ENCODE assay signal across 1 cellular context in the genomic region with DNA sequence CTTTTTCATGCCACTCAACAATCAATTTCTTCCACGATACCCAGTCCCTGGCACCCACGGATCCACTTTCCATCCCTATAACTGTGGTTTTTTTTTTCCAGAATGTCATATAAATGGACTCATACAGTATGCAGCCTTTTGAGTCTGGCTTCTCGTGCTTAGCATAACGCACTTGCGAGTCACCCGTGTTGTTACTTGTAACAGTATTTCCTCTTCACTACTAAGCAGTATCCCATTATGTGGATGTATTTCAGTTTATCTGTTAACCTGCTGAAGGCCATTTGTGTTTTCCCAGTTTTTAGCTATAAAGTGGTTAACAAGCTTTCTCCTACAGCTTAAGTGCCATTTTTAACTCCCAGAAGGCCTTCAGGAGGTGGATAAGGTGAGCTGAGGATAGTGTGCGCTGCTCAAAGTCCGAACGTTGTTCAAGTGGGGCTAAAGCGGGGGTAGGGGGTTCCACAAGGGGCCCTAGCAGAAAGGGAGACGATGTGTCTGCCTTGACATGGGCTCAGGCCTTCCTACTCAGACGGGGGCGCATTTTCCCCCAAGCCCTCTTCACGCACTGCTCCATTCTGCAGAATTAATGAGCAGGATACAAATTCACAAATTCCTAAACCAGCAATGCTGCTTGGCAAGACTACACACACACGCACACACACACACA.
A peak's percentile ranks its signal among the peaks of the same experiment; 100 is the strongest.
TF ChIP-seq lines count a peak whose summit lies in the region.

No MANE protein-coding gene starts in this region.

TF ChIP-seq in GM12878, 131 proteins besides CTCF, POLR2A, EP300 and RAD21:
- TF ChIP-seq BMI1 (IDR thresholded peaks at IDR 0.05; ENCODE audit: borderline replicate concordance), result no peak
- TF ChIP-seq, protein P1, sequence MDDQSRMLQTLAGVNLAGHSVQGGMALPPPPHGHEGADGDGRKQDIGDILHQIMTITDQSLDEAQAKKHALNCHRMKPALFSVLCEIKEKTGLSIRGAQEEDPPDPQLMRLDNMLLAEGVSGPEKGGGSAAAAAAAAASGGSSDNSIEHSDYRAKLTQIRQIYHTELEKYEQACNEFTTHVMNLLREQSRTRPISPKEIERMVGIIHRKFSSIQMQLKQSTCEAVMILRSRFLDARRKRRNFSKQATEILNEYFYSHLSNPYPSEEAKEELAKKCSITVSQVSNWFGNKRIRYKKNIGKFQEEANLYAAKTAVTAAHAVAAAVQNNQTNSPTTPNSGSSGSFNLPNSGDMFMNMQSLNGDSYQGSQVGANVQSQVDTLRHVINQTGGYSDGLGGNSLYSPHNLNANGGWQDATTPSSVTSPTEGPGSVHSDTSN (IDR thresholded peaks at IDR 0.05; ENCODE audit: insufficient replicate concordance, low read depth, low read length), result no peak
- no peak for TF ChIP-seq MYB (IDR thresholded peaks at IDR 0.05; ENCODE audit: borderline replicate concordance, low read depth, low read length)
- TF ChIP-seq LARP7 (IDR thresholded peaks at IDR 0.05), result no peak
- no peak for TF ChIP-seq BHLHE40 (IDR thresholded peaks at IDR 0.05; ENCODE audit: borderline replicate concordance in 1 of 2, low read depth in 2 of 2, low read length in 1 of 2)
- TF ChIP-seq CHD2 (IDR thresholded peaks at IDR 0.05; ENCODE audit: borderline replicate concordance, low read depth, low read length), result no peak
- peak; percentile 8; the same call in 1 of the 2 replicates for TF ChIP-seq NBN (IDR thresholded peaks at IDR 0.05)
- TF ChIP-seq FOXM1 (IDR thresholded peaks at IDR 0.05; ENCODE audit: low read depth, low read length), result 0 out of 2 replicates have a peak, but pooled peaks have one; percentile 25
- no peak for TF ChIP-seq JUND (IDR thresholded peaks at IDR 0.05; ENCODE audit: low read depth, low read length)
- TF ChIP-seq POLR2AphosphoS2 (IDR thresholded peaks at IDR 0.05; ENCODE audit: low read depth, low read length), result no peak
- peak; percentile 3; the same call in 1 of the 2 replicates for TF ChIP-seq POLR2AphosphoS5 (IDR thresholded peaks at IDR 0.05; ENCODE audit: low read length)
- TF ChIP-seq WRNIP1 (IDR thresholded peaks at IDR 0.05; ENCODE audit: borderline replicate concordance, low read depth, low read length), result 0 out of 2 replicates have a peak, but pooled peaks have one; percentile 89
- TF ChIP-seq PML (IDR thresholded peaks at IDR 0.05; ENCODE audit: low read length), result no peak
- TF ChIP-seq MTA3 (IDR thresholded peaks at IDR 0.05; ENCODE audit: borderline replicate concordance, low read length), result peak; percentile 42; the same call in 1 of the 2 replicates
- TF ChIP-seq HCFC1 (IDR thresholded peaks at IDR 0.05; ENCODE audit: low read length), result no peak
- TF ChIP-seq, protein P2, sequence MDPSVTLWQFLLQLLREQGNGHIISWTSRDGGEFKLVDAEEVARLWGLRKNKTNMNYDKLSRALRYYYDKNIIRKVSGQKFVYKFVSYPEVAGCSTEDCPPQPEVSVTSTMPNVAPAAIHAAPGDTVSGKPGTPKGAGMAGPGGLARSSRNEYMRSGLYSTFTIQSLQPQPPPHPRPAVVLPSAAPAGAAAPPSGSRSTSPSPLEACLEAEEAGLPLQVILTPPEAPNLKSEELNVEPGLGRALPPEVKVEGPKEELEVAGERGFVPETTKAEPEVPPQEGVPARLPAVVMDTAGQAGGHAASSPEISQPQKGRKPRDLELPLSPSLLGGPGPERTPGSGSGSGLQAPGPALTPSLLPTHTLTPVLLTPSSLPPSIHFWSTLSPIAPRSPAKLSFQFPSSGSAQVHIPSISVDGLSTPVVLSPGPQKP (IDR thresholded peaks at IDR 0.05; ENCODE audit: low read depth, low read length), result no peak
TF ChIP-seq in GM12878: peak in this region for 5.
